Comparison of ENCODE assay signal across 1 cellular context in genomic region chr19:35645680-35646511, GRCh38.
TF ChIP-seq lines count a peak whose summit lies in the region.

No MANE protein-coding gene starts in this region.

TF ChIP-seq in HepG2, 621 proteins besides CTCF, POLR2A, EP300 and RAD21 (continued from another document and continues in another):
- TF ChIP-seq AHDC1 (CRISPR knock-in tag; IDR thresholded peaks at IDR 0.05; ENCODE audit: borderline replicate concordance): no peak
- no peak for TF ChIP-seq RBM39 (IDR thresholded peaks at IDR 0.05; ENCODE audit: low read depth, low read length, poor library complexity, severe bottlenecking)
- TF ChIP-seq ZNF616 (CRISPR knock-in tag; IDR thresholded peaks at IDR 0.05; ENCODE audit: low read depth): no peak
- TF ChIP-seq ZNF317 (CRISPR knock-in tag; IDR thresholded peaks at IDR 0.05): no peak
- no peak for TF ChIP-seq CHD4 (IDR thresholded peaks at IDR 0.05; ENCODE audit: borderline replicate concordance, low read length)
- no peak for TF ChIP-seq IKZF1 (IDR thresholded peaks at IDR 0.05)
- TF ChIP-seq, protein P1, sequence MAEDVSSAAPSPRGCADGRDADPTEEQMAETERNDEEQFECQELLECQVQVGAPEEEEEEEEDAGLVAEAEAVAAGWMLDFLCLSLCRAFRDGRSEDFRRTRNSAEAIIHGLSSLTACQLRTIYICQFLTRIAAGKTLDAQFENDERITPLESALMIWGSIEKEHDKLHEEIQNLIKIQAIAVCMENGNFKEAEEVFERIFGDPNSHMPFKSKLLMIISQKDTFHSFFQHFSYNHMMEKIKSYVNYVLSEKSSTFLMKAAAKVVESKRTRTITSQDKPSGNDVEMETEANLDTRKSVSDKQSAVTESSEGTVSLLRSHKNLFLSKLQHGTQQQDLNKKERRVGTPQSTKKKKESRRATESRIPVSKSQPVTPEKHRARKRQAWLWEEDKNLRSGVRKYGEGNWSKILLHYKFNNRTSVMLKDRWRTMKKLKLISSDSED (CRISPR knock-in tag; IDR thresholded peaks at IDR 0.05): no peak
- TF ChIP-seq, protein P2, sequence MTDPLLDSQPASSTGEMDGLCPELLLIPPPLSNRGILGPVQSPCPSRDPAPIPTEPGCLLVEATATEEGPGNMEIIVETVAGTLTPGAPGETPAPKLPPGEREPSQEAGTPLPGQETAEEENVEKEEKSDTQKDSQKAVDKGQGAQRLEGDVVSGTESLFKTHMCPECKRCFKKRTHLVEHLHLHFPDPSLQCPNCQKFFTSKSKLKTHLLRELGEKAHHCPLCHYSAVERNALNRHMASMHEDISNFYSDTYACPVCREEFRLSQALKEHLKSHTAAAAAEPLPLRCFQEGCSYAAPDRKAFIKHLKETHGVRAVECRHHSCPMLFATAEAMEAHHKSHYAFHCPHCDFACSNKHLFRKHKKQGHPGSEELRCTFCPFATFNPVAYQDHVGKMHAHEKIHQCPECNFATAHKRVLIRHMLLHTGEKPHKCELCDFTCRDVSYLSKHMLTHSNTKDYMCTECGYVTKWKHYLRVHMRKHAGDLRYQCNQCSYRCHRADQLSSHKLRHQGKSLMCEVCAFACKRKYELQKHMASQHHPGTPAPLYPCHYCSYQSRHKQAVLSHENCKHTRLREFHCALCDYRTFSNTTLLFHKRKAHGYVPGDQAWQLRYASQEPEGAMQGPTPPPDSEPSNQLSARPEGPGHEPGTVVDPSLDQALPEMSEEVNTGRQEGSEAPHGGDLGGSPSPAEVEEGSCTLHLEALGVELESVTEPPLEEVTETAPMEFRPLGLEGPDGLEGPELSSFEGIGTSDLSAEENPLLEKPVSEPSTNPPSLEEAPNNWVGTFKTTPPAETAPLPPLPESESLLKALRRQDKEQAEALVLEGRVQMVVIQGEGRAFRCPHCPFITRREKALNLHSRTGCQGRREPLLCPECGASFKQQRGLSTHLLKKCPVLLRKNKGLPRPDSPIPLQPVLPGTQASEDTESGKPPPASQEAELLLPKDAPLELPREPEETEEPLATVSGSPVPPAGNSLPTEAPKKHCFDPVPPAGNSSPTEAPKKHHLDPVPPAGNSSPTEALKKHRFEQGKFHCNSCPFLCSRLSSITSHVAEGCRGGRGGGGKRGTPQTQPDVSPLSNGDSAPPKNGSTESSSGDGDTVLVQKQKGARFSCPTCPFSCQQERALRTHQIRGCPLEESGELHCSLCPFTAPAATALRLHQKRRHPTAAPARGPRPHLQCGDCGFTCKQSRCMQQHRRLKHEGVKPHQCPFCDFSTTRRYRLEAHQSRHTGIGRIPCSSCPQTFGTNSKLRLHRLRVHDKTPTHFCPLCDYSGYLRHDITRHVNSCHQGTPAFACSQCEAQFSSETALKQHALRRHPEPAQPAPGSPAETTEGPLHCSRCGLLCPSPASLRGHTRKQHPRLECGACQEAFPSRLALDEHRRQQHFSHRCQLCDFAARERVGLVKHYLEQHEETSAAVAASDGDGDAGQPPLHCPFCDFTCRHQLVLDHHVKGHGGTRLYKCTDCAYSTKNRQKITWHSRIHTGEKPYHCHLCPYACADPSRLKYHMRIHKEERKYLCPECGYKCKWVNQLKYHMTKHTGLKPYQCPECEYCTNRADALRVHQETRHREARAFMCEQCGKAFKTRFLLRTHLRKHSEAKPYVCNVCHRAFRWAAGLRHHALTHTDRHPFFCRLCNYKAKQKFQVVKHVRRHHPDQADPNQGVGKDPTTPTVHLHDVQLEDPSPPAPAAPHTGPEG (CRISPR knock-in tag; IDR thresholded peaks at IDR 0.05): no peak
- no peak for TF ChIP-seq ZBTB20 (CRISPR knock-in tag; IDR thresholded peaks at IDR 0.05; ENCODE audit: borderline replicate concordance, low read depth)
- TF ChIP-seq KDM1A (CRISPR knock-in tag; IDR thresholded peaks at IDR 0.05): peak; percentile 34; the same call in 1 of the 2 replicates
- TF ChIP-seq HMG20A (CRISPR knock-in tag; IDR thresholded peaks at IDR 0.05; ENCODE audit: borderline replicate concordance): no peak
- TF ChIP-seq, protein P3, sequence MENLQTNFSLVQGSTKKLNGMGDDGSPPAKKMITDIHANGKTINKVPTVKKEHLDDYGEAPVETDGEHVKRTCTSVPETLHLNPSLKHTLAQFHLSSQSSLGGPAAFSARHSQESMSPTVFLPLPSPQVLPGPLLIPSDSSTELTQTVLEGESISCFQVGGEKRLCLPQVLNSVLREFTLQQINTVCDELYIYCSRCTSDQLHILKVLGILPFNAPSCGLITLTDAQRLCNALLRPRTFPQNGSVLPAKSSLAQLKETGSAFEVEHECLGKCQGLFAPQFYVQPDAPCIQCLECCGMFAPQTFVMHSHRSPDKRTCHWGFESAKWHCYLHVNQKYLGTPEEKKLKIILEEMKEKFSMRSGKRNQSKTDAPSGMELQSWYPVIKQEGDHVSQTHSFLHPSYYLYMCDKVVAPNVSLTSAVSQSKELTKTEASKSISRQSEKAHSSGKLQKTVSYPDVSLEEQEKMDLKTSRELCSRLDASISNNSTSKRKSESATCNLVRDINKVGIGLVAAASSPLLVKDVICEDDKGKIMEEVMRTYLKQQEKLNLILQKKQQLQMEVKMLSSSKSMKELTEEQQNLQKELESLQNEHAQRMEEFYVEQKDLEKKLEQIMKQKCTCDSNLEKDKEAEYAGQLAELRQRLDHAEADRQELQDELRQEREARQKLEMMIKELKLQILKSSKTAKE (CRISPR knock-in tag; IDR thresholded peaks at IDR 0.05; ENCODE audit: borderline replicate concordance): no peak
- TF ChIP-seq ZBTB4 (CRISPR knock-in tag; IDR thresholded peaks at IDR 0.05; ENCODE audit: borderline replicate concordance): no peak
- TF ChIP-seq HNRNPK (IDR thresholded peaks at IDR 0.05; ENCODE audit: low read depth, low read length, poor library complexity, severe bottlenecking): no peak
- no peak for TF ChIP-seq PCBP1 (IDR thresholded peaks at IDR 0.05; ENCODE audit: borderline replicate concordance, low read depth, low read length)
- no peak for TF ChIP-seq SUZ12 (IDR thresholded peaks at IDR 0.05; ENCODE audit: low read depth, low read length)
- TF ChIP-seq, protein P4, sequence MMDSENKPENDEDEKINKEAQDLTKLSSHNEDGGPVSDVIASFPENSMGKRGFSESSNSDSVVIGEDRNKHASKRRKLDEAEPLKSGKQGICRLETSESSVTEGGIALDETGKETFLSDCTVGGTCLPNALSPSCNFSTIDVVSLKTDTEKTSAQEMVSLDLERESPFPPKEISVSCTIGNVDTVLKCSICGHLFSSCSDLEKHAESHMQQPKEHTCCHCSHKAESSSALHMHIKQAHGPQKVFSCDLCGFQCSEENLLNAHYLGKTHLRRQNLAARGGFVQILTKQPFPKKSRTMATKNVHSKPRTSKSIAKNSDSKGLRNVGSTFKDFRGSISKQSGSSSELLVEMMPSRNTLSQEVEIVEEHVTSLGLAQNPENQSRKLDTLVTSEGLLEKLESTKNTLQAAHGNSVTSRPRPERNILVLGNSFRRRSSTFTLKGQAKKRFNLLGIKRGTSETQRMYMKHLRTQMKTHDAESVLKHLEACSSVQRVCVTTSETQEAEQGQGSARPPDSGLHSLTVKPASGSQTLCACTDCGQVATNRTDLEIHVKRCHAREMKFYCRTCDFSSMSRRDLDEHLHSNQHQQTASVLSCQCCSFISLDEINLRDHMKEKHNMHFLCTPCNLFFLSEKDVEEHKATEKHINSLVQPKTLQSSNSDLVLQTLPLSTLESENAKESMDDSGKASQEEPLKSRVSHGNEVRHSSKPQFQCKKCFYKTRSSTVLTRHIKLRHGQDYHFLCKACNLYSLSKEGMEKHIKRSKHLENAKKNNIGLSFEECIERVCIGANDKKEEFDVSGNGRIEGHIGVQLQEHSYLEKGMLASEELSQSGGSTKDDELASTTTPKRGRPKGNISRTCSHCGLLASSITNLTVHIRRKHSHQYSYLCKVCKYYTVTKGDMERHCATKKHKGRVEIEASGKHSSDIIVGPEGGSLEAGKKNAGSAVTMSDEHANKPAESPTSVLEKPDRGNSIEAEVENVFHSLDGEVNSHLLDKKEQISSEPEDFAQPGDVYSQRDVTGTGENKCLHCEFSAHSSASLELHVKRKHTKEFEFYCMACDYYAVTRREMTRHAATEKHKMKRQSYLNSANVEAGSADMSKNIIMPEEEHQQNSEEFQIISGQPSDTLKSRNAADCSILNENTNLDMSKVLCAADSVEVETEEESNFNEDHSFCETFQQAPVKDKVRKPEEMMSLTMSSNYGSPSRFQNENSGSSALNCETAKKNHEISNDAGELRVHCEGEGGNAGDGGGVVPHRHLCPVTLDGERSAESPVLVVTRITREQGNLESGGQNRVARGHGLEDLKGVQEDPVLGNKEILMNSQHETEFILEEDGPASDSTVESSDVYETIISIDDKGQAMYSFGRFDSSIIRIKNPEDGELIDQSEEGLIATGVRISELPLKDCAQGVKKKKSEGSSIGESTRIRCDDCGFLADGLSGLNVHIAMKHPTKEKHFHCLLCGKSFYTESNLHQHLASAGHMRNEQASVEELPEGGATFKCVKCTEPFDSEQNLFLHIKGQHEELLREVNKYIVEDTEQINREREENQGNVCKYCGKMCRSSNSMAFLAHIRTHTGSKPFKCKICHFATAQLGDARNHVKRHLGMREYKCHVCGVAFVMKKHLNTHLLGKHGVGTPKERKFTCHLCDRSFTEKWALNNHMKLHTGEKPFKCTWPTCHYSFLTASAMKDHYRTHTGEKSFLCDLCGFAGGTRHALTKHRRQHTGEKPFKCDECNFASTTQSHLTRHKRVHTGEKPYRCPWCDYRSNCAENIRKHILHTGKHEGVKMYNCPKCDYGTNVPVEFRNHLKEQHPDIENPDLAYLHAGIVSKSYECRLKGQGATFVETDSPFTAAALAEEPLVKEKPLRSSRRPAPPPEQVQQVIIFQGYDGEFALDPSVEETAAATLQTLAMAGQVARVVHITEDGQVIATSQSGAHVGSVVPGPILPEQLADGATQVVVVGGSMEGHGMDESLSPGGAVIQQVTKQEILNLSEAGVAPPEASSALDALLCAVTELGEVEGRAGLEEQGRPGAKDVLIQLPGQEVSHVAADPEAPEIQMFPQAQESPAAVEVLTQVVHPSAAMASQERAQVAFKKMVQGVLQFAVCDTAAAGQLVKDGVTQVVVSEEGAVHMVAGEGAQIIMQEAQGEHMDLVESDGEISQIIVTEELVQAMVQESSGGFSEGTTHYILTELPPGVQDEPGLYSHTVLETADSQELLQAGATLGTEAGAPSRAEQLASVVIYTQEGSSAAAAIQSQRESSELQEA (CRISPR knock-in tag; IDR thresholded peaks at IDR 0.05; ENCODE audit: not compliant biosample characterization): no peak
- TF ChIP-seq FOXO1 (CRISPR knock-in tag; IDR thresholded peaks at IDR 0.05): no peak
- TF ChIP-seq ZNF7 (CRISPR knock-in tag; IDR thresholded peaks at IDR 0.05): no peak
- TF ChIP-seq, protein P5, sequence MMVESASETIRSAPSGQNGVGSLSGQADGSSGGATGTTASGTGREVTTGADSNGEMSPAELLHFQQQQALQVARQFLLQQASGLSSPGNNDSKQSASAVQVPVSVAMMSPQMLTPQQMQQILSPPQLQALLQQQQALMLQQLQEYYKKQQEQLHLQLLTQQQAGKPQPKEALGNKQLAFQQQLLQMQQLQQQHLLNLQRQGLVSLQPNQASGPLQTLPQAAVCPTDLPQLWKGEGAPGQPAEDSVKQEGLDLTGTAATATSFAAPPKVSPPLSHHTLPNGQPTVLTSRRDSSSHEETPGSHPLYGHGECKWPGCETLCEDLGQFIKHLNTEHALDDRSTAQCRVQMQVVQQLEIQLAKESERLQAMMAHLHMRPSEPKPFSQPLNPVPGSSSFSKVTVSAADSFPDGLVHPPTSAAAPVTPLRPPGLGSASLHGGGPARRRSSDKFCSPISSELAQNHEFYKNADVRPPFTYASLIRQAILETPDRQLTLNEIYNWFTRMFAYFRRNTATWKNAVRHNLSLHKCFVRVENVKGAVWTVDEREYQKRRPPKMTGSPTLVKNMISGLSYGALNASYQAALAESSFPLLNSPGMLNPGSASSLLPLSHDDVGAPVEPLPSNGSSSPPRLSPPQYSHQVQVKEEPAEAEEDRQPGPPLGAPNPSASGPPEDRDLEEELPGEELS (CRISPR knock-in tag; IDR thresholded peaks at IDR 0.05): peak; percentile 14; the same call in 1 of the 2 replicates
